ENCODE assay signal across 27 cellular contexts in genomic region chr3:141525813-141526212, GRCh38. TPM values are rescaled to one million over a fixed set of nuclear protein-coding genes. Genes with fewer than 3 reads are reported as not detected.
A peak's percentile ranks its signal among the peaks of the same experiment; 100 is the strongest.
DNase-seq lines count a peak whose midpoint lies in the region; ATAC-seq, FAIRE-seq and TF ChIP-seq lines count a peak whose summit lies in the region.
"Had no signal": no experiment of that assay in that cellular context is flagged by ENCODE, and none has a peak within 500 bp of the region (broad histone marks: within the 10 kb centered on the region; RNA-seq: fewer than 3 reads in every experiment).

No MANE protein-coding gene starts in this region.

- H3K4me3 ChIP-seq in A549 (no peak overlapping the region), mucosa of descending colon (no peak overlapping the region), MG63 (no peak overlapping the region)
- no peak overlapping the region for H3K4me3 ChIP-seq in CD8-positive, alpha-beta T cell (ENCODE audit: low read depth, low read length)
- H3K4me3 ChIP-seq: BLaER1, GM23338, SK-N-MC, tibial artery had no signal

- intact Hi-C loops in CD8-positive, alpha-beta T cell (cut with DNase I, micrococcal nuclease), result loop anchor here (2.0 to 5.0 kb wide), 3 partner anchors 17 to 39 kb away; partner anchors contain the start of gene RASA2 (in 1 of the 2)
- intact Hi-C loops in mucosa of descending colon (cut with DNase I, micrococcal nuclease), result no loop called here
- intact Hi-C loops in CD14-positive monocyte (cut with micrococcal nuclease), result no loop called here

- peaks cover 52% of the 10 kb centered on the region for H3K36me3 Mint-ChIP-seq in CD8-positive, alpha-beta T cell
- peaks cover 30% of the 10 kb centered on the region for H3K36me3 Mint-ChIP-seq in activated naive CD8-positive, alpha-beta T cell treated with anti-CD3 and anti-CD28 coated beads, Interleukin-2, amount 50 U/mL, for 24 hours (ENCODE audit: low read depth)
- H3K36me3 Mint-ChIP-seq in CD14-positive monocyte, result peaks cover 20 to 42% of the 10 kb centered on the region in 2 donors

- TF ChIP-seq EP300 in A549 (IDR thresholded peaks at IDR 0.05), result no peak

- TF ChIP-seq POLR2A in A549 (IDR thresholded peaks at IDR 0.05; ENCODE audit: low read length), result no peak

- no peaks in the 10 kb centered on the region for H3K27me3 Mint-ChIP-seq in CD8-positive, alpha-beta T cell (ENCODE audit: low read depth)
- H3K27me3 Mint-ChIP-seq in activated naive CD8-positive, alpha-beta T cell treated with anti-CD3 and anti-CD28 coated beads, Interleukin-2, amount 50 U/mL, for 24 hours, result no peaks in the 10 kb centered on the region
- no peaks in the 10 kb centered on the region for H3K27me3 Mint-ChIP-seq in CD14-positive monocyte (ENCODE audit: low read depth in 3 of 3)
- H3K27me3 Mint-ChIP-seq: activated CD4-positive, alpha-beta T cell treated with anti-CD3 and anti-CD28 coated beads, Interleukin-2, amount 10 ng/mL, durations not matched to agents 7 days and 5 days; activated naive CD8-positive, alpha-beta T cell treated with anti-CD3 and anti-CD28 coated beads, Interleukin-2, amount 10 ng/mL, durations not matched to agents 7 days and 5 days; central memory CD8-positive, alpha-beta T cell; naive B cell had no signal

- H3K9me3 ChIP-seq in A549 (no peaks in the 10 kb centered on the region), mucosa of descending colon (no peaks in the 10 kb centered on the region), MG63 (no peaks in the 10 kb centered on the region)
- no peaks in the 10 kb centered on the region for H3K9me3 ChIP-seq in CD8-positive, alpha-beta T cell (ENCODE audit: low read length)
- H3K9me3 ChIP-seq: BLaER1, tibial artery had no signal

- H3K4me1 Mint-ChIP-seq in CD8-positive, alpha-beta T cell (ENCODE audit: low read depth), result peaks cover 83% of the 10 kb centered on the region
- H3K4me1 Mint-ChIP-seq in activated naive CD8-positive, alpha-beta T cell treated with anti-CD3 and anti-CD28 coated beads, Interleukin-2, amount 50 U/mL, for 24 hours, result peaks cover 82% of the 10 kb centered on the region
- peaks cover 53% of the 10 kb centered on the region for H3K4me1 Mint-ChIP-seq in CD14-positive monocyte

- DNase-seq in A549 (ENCODE audit: low read depth in 1 of 2, low spot score in 1 of 2) (no peak), mucosa of descending colon (no peak), MG63 (no peak), NCI-H2107 treated with DMSO at 0.1 percent for 48 hours (lab: John Stamatoyannopoulos, UW; ENCODE audit: unreplicated experiment) (no peak), CD14-positive monocyte (ENCODE audit: low spot score) (no peak)
- no peak for DNase-seq in CD8-positive, alpha-beta T cell
- no peak for DNase-seq in activated naive CD8-positive, alpha-beta T cell treated with anti-CD3 and anti-CD28 coated beads, Interleukin-2, amount 50 U/mL, for 24 hours
- DNase-seq: activated CD4-positive, alpha-beta T cell treated with anti-CD3 and anti-CD28 coated beads, Interleukin-2, amount 10 ng/mL, durations not matched to agents 7 days and 5 days; activated naive CD8-positive, alpha-beta T cell treated with anti-CD3 and anti-CD28 coated beads, Interleukin-2, amount 10 ng/mL, durations not matched to agents 7 days and 5 days; dermis blood vessel endothelial cell; HFFc6; Karpas-422; mesendoderm; naive B cell; NCI-H446 treated with DMSO at 0.1 percent for 48 hours; stimulated activated CD4-positive, alpha-beta T cell treated with anti-CD3 and anti-CD28 coated beads, Interleukin-2, amount 100 ng/mL, for 24 hours; tibial artery had no signal

- no peaks in the 10 kb centered on the region for H3K27me3 ChIP-seq in CD8-positive, alpha-beta T cell (ENCODE audit: insufficient read depth, low read length)
- H3K27me3 ChIP-seq in MG63, result no peaks in the 10 kb centered on the region
- H3K27me3 ChIP-seq: BLaER1, tibial artery had no signal

- H3K36me3 ChIP-seq in CD8-positive, alpha-beta T cell (ENCODE audit: insufficient read depth, low read length), result no peaks in the 10 kb centered on the region
- H3K36me3 ChIP-seq in mucosa of descending colon (ENCODE audit: low read depth), result no peaks in the 10 kb centered on the region
- no peaks in the 10 kb centered on the region; the same call in none of the 2 replicates for H3K36me3 ChIP-seq in MG63

- H3K27ac Mint-ChIP-seq in CD8-positive, alpha-beta T cell, result peak overlapping the region; percentile 79
- H3K27ac Mint-ChIP-seq in activated naive CD8-positive, alpha-beta T cell treated with anti-CD3 and anti-CD28 coated beads, Interleukin-2, amount 50 U/mL, for 24 hours, result peak overlapping the region; percentile 44
- H3K27ac Mint-ChIP-seq in CD14-positive monocyte, result no peak overlapping the region
- H3K27ac Mint-ChIP-seq: activated CD4-positive, alpha-beta T cell treated with anti-CD3 and anti-CD28 coated beads, Interleukin-2, amount 10 ng/mL, durations not matched to agents 7 days and 5 days; activated naive CD8-positive, alpha-beta T cell treated with anti-CD3 and anti-CD28 coated beads, Interleukin-2, amount 10 ng/mL, durations not matched to agents 7 days and 5 days; GM23338 had no signal

- H3K27ac ChIP-seq in A549, result no peak overlapping the region
- H3K27ac ChIP-seq in CD8-positive, alpha-beta T cell (ENCODE audit: low read depth, low read length), result no peak overlapping the region
- H3K27ac ChIP-seq: HL-60, RWPE1, SK-N-MC, tibial artery had no signal

- TF ChIP-seq RAD21 in A549 (conservative IDR thresholded peaks at IDR 0.05 in 1 of 2, IDR thresholded peaks at IDR 0.05 in 1 of 2), result no peak

- H3K4me3 Mint-ChIP-seq in CD8-positive, alpha-beta T cell, result peak overlapping the region; percentile 35
- H3K4me3 Mint-ChIP-seq in activated naive CD8-positive, alpha-beta T cell treated with anti-CD3 and anti-CD28 coated beads, Interleukin-2, amount 50 U/mL, for 24 hours, result no peak overlapping the region
- H3K4me3 Mint-ChIP-seq in CD14-positive monocyte, result no peak overlapping the region
- H3K4me3 Mint-ChIP-seq: activated CD4-positive, alpha-beta T cell treated with anti-CD3 and anti-CD28 coated beads, Interleukin-2, amount 10 ng/mL, durations not matched to agents 7 days and 5 days; activated naive CD8-positive, alpha-beta T cell treated with anti-CD3 and anti-CD28 coated beads, Interleukin-2, amount 10 ng/mL, durations not matched to agents 7 days and 5 days; activated T-helper 1 cell treated with anti-CD3 and anti-CD28 coated beads, Interleukin-12 subunit alpha, Interleukin-12 subunit beta, Interleukin-2, Interleukin-4 antibody, amounts not matched to agents 30 ng/mL and 10 ng/mL and 1 ng/mL, durations not matched to agents 14 hours and 24 hours and 36 hours; central memory CD8-positive, alpha-beta T cell; GM23338 had no signal

- ATAC-seq in A549 (no peak), mucosa of descending colon (peak; percentile 40), GM18870 (IDR thresholded peaks at IDR 0.05; ENCODE audit: unreplicated experiment) (no peak)
- ATAC-seq in CD8-positive, alpha-beta T cell, result no peak
- ATAC-seq in activated naive CD8-positive, alpha-beta T cell treated with anti-CD3 and anti-CD28 coated beads, Interleukin-2, amount 50 U/mL, for 24 hours, result no peak
- ATAC-seq: GM23338 had no signal

- H3K4me2 ChIP-seq in A549, result peak overlapping the region; percentile 20; the same call in 1 of the 3 replicates

- peaks cover 32% of the 10 kb centered on the region for H3K4me1 ChIP-seq in A549
- H3K4me1 ChIP-seq in CD8-positive, alpha-beta T cell (ENCODE audit: insufficient read depth, low read length), result peaks cover 62% of the 10 kb centered on the region
- H3K4me1 ChIP-seq in mucosa of descending colon (ENCODE audit: low read depth), result peaks cover 10% of the 10 kb centered on the region

- 41% methylated on average over 2 of the region's 2 CpGs for WGBS in A549 (ENCODE audit: missing lambda C conversion rate)

- TF ChIP-seq CTCF in A549 (IDR thresholded peaks at IDR 0.05) (no peak), mucosa of descending colon (IDR thresholded peaks at IDR 0.05) (no peak), CD14-positive monocyte (IDR thresholded peaks at IDR 0.05) (no peak)
- TF ChIP-seq CTCF in CD8-positive, alpha-beta T cell (IDR thresholded peaks at IDR 0.05), result no peak

- FAIRE-seq in A549 (lab: Jason Lieb, UNC), result no peak
- FAIRE-seq: endometrium, frontal cortex had no signal

- CTCF ChIA-PET in A549 (lab: Yijun Ruan, JAX), result interaction anchor here (3.0 kb wide), 1 partner anchor 66 kb away, joined by 10 read pairs; no protein-coding TSS in a partner anchor
- CTCF ChIA-PET in CD8-positive, alpha-beta T cell (lab: Charles Lee), result interaction anchor here (0.7 to 1.6 kb wide), 2 partner anchors 35 to 52 kb away, joined by 4 to 9 read pairs; no protein-coding TSS in a partner anchor

- POLR2A ChIA-PET in A549 (lab: Yijun Ruan, JAX), result no interaction called here
- POLR2A ChIA-PET in CD8-positive, alpha-beta T cell (lab: Charles Lee), result interaction anchor here (1.0 to 1.1 kb wide), 2 partner anchors 38 to 49 kb away, joined by 3 to 4 read pairs; no protein-coding TSS in a partner anchor

- H3K9me3 Mint-ChIP-seq in CD8-positive, alpha-beta T cell, result no peaks in the 10 kb centered on the region
- H3K9me3 Mint-ChIP-seq in activated naive CD8-positive, alpha-beta T cell treated with anti-CD3 and anti-CD28 coated beads, Interleukin-2, amount 50 U/mL, for 24 hours, result no peaks in the 10 kb centered on the region
- H3K9me3 Mint-ChIP-seq in CD14-positive monocyte, result no peaks in the 10 kb centered on the region
- H3K9me3 Mint-ChIP-seq: activated CD4-positive, alpha-beta T cell treated with anti-CD3 and anti-CD28 coated beads, Interleukin-2, amount 10 ng/mL, durations not matched to agents 7 days and 5 days; activated naive CD8-positive, alpha-beta T cell treated with anti-CD3 and anti-CD28 coated beads, Interleukin-2, amount 10 ng/mL, durations not matched to agents 7 days and 5 days; activated T-helper 1 cell treated with anti-CD3 and anti-CD28 coated beads, Interleukin-12 subunit alpha, Interleukin-12 subunit beta, Interleukin-2, Interleukin-4 antibody, amounts not matched to agents 30 ng/mL and 10 ng/mL and 1 ng/mL, durations not matched to agents 14 hours and 24 hours and 36 hours; central memory CD8-positive, alpha-beta T cell; GM23338; HFFc6; naive B cell had no signal

TF ChIP-seq in A549, 52 proteins besides CTCF, POLR2A, EP300 and RAD21 (continues in another document):
- TF ChIP-seq MAZ (IDR thresholded peaks at IDR 0.05; ENCODE audit: borderline replicate concordance, low read depth, low read length) (no peak), POLR2AphosphoS2 (conservative IDR thresholded peaks at IDR 0.05; ENCODE audit: low read length) (no peak), ZNF302 (CRISPR knock-in tag; IDR thresholded peaks at IDR 0.05) (no peak), MYC (IDR thresholded peaks at IDR 0.05; ENCODE audit: borderline replicate concordance, low read length) (no peak)

RNA-seq across cellular contexts. Expression of gene RASA2, which starts 39.0 kb away (rescaled TPM):
- 9.2 and 12.0 TPM in 2 replicates for polyA plus RNA-seq in A549 (2011; rRNA removed)
- 2.0 and 2.1 TPM in 2 replicates for polyA plus RNA-seq in A549 (2012; cell fraction: cytosol; rRNA removed)
- 2.7 and 3.1 TPM in 2 replicates for polyA plus RNA-seq in A549 (2012; cell fraction: nucleus; rRNA removed)
- 5.0 to 6.8 TPM (median 6.7 TPM) in 3 replicates for polyA plus RNA-seq in A549 (2017; fragmentation: RNase III; extraction: RNeasy Plus Mini Kit Qiagen cat#74134 plus additional on column Dnase treatment)
- 4.9 and 7.9 TPM in 2 replicates for polyA minus RNA-seq in A549 (2011; rRNA and poly(A)+ RNA removed)
- total RNA-seq in CD8-positive, alpha-beta T cell, result 10 to 100 TPM; 96.3 to 97.4 TPM
- total RNA-seq in mucosa of descending colon, result 10 to 100 TPM; 15.5 to 22.5 (median 21.7) TPM
- total RNA-seq in MG63 (2014; rRNA removed; shearing (Covaris generic); ENCODE audit: low replicate concordance), result 7.2 and 10.0 TPM in 2 replicates
- 10 to 100 TPM in 1 of 2 donors, 1 to 10 TPM in 1; 8.8 to 13.5 TPM for polyA plus RNA-seq in CD14-positive monocyte

Comparison
In these comparisons a context has a peak if more than half of its experiments do, and no peak if none do; other contexts are left out.
1. H3K27ac Mint-ChIP-seq: peak in CD8-positive, alpha-beta T cell (single experiment) and activated naive CD8-positive, alpha-beta T cell treated with anti-CD3 and anti-CD28 coated beads, Interleukin-2, amount 50 U/mL, for 24 hours (single experiment); none in CD14-positive monocyte (0 of 7).
2. intact Hi-C loops: an anchor here in CD8-positive, alpha-beta T cell (2.0 to 5.0 kb wide); none called in mucosa of descending colon and CD14-positive monocyte.